ENCODE assay signal across 13 cellular contexts in the genomic region with DNA sequence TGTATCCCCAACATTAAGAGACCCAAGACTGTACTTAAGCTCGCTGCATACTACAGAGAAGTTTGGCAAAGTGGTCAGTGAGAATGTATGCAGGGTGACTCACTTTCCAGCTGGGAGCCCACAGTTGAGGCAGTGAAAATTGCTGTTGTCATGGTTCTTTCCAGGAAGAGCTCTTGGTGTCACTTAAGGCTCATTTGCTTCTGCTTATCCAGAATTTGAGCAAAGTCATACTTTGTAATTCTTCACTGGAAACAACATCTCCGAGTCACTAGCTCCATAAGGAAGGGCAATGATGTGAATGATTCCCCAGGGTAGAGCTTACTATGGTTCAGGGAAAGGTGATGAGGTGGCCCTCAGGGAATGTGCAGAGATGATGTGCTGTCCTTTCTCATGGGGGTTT.
DNase-seq lines count a peak whose midpoint lies in the region; ATAC-seq and TF ChIP-seq lines count a peak whose summit lies in the region.
"Had no signal": no experiment of that assay in that cellular context is flagged by ENCODE, and none has a peak within 500 bp of the region (broad histone marks: within the 10 kb centered on the region; RNA-seq: fewer than 3 reads in every experiment).

No MANE protein-coding gene starts in this region.

- H3K27me3 ChIP-seq in MG63: no peaks in the 10 kb centered on the region
- H3K27me3 ChIP-seq: adrenal gland, esophagus squamous epithelium, uterus had no signal

- no peak for ATAC-seq in GM18517 (IDR thresholded peaks at IDR 0.05; ENCODE audit: unreplicated experiment)

- H3K9me3 ChIP-seq in MG63: no peaks in the 10 kb centered on the region
- H3K9me3 ChIP-seq: adrenal gland, esophagus squamous epithelium, uterus had no signal

- DNase-seq in AG09309 (ENCODE audit: low read depth): peak; percentile 45
- DNase-seq in MG63: peak; percentile 46
- DNase-seq in amniotic stem cell (lab: John Stamatoyannopoulos, UW): peak; percentile 85
- peak; percentile 97 for DNase-seq in iris pigment epithelial cell (ENCODE audit: low read depth)
- DNase-seq in medulla oblongata (ENCODE audit: extremely low spot score): no peak
- DNase-seq in NCI-H2081 (lab: John Stamatoyannopoulos, UW): no peak
- no peak for DNase-seq in HuH-7.5 (ENCODE audit: low spot score)
- DNase-seq: adrenal gland; CD8-positive, alpha-beta memory T cell; esophagus squamous epithelium; retina; uterus had no signal

- no peak for TF ChIP-seq CTCF in AG09309 (IDR thresholded peaks at IDR 0.05; ENCODE audit: control insufficient read depth, insufficient read depth, low read depth, low read length, missing control alignments)

- no peak overlapping the region for H3K4me3 ChIP-seq in AG09309 (ENCODE audit: control insufficient read depth, low read depth, low read length)
- no peak overlapping the region for H3K4me3 ChIP-seq in MG63
- H3K4me3 ChIP-seq: adrenal gland, esophagus squamous epithelium, uterus had no signal

- no peaks in the 10 kb centered on the region for H3K36me3 ChIP-seq in MG63
- H3K36me3 ChIP-seq: adrenal gland, esophagus squamous epithelium, uterus had no signal

Comparison
In these comparisons a context has a peak if more than half of its experiments do, and no peak if none do; other contexts are left out.
1. DNase-seq: peak in AG09309 (single experiment), MG63 (single experiment), amniotic stem cell (single experiment) and iris pigment epithelial cell (single experiment); none in medulla oblongata (single experiment), NCI-H2081 (0 of 2) and HuH-7.5 (single experiment).